16 cellular contexts compared by ENCODE assay signal in genomic region chr3:113575191-113575590, GRCh38. TPM values are rescaled to one million over a fixed set of nuclear protein-coding genes. Genes with fewer than 3 reads are reported as not detected.
A peak's percentile ranks its signal among the peaks of the same experiment; 100 is the strongest.
DNase-seq lines count a peak whose midpoint lies in the region; ATAC-seq and TF ChIP-seq lines count a peak whose summit lies in the region.
"Had no signal": no experiment of that assay in that cellular context is flagged by ENCODE, and none has a peak within 500 bp of the region (broad histone marks: within the 10 kb centered on the region; RNA-seq: fewer than 3 reads in every experiment).

No MANE protein-coding gene starts in this region.

- WGBS in testis, 2 donors: 24 to 32% methylated on average over 4 of the region's 4 CpGs

- no peaks in the 10 kb centered on the region for H3K36me3 ChIP-seq in testis (ENCODE audit: low read depth, missing control alignments)

- no peaks in the 10 kb centered on the region for H3K27me3 Mint-ChIP-seq in activated CD4-positive, alpha-beta T cell treated with anti-CD3 and anti-CD28 coated beads, Interleukin-2, amount 10 ng/mL, durations not matched to agents 7 days and 5 days
- peaks cover 4% of the 10 kb centered on the region for H3K27me3 Mint-ChIP-seq in glutamatergic neuron (ENCODE audit: unreplicated experiment)
- H3K27me3 Mint-ChIP-seq: activated CD4-positive, alpha-beta memory T cell treated with anti-CD3 and anti-CD28 coated beads for 36 hours had no signal

- TF ChIP-seq CTCF in testis (IDR thresholded peaks at IDR 0.05) (no peak), glutamatergic neuron (IDR thresholded peaks at IDR 0.05; ENCODE audit: partially characterized antibody, unreplicated experiment) (no peak)

- no peaks in the 10 kb centered on the region for H3K9me3 ChIP-seq in testis

- peaks cover 8% of the 10 kb centered on the region for H3K4me1 Mint-ChIP-seq in activated CD4-positive, alpha-beta T cell treated with anti-CD3 and anti-CD28 coated beads, Interleukin-2, amount 10 ng/mL, durations not matched to agents 7 days and 5 days
- no peaks in the 10 kb centered on the region for H3K4me1 Mint-ChIP-seq in glutamatergic neuron (ENCODE audit: low read depth, unreplicated experiment)

- ATAC-seq in HG02973 (IDR thresholded peaks at IDR 0.05; ENCODE audit: unreplicated experiment): no peak

- intact Hi-C loops in testis (cut with DNase I; ENCODE audit: low total_unique reads): no loop called here

- H3K4me3 ChIP-seq in testis: no peak overlapping the region
- H3K4me3 ChIP-seq: lung had no signal

- H3K27me3 ChIP-seq in testis: no peaks in the 10 kb centered on the region

- no peaks in the 10 kb centered on the region for H3K9me3 Mint-ChIP-seq in activated CD4-positive, alpha-beta T cell treated with anti-CD3 and anti-CD28 coated beads, Interleukin-2, amount 10 ng/mL, durations not matched to agents 7 days and 5 days
- peaks cover 2% of the 10 kb centered on the region for H3K9me3 Mint-ChIP-seq in glutamatergic neuron (ENCODE audit: unreplicated experiment)
- H3K9me3 Mint-ChIP-seq: activated CD4-positive, alpha-beta memory T cell treated with anti-CD3 and anti-CD28 coated beads for 36 hours had no signal

- peak overlapping the region; percentile 26 for H3K27ac Mint-ChIP-seq in activated CD4-positive, alpha-beta T cell treated with anti-CD3 and anti-CD28 coated beads, Interleukin-2, amount 10 ng/mL, durations not matched to agents 7 days and 5 days
- no peak overlapping the region for H3K27ac Mint-ChIP-seq in glutamatergic neuron (ENCODE audit: unreplicated experiment)
- H3K27ac Mint-ChIP-seq: activated CD4-positive, alpha-beta memory T cell treated with anti-CD3 and anti-CD28 coated beads for 36 hours had no signal

- POLR2A ChIA-PET in activated CD4-positive, alpha-beta T cell treated with anti-CD3 and anti-CD28 coated beads, Interleukin-2, amount 10 ng/mL, durations not matched to agents 7 days and 5 days (lab: Charles Lee): no interaction called here

- CTCF ChIA-PET in activated CD4-positive, alpha-beta T cell treated with anti-CD3 and anti-CD28 coated beads, Interleukin-2, amount 10 ng/mL, durations not matched to agents 7 days and 5 days (lab: Charles Lee): no interaction called here

- no peak overlapping the region for H3K4me3 Mint-ChIP-seq in activated CD4-positive, alpha-beta T cell treated with anti-CD3 and anti-CD28 coated beads, Interleukin-2, amount 10 ng/mL, durations not matched to agents 7 days and 5 days
- no peak overlapping the region for H3K4me3 Mint-ChIP-seq in glutamatergic neuron (ENCODE audit: unreplicated experiment)
- H3K4me3 Mint-ChIP-seq: activated CD4-positive, alpha-beta memory T cell treated with anti-CD3 and anti-CD28 coated beads for 36 hours had no signal

- H3K36me3 Mint-ChIP-seq in activated CD4-positive, alpha-beta T cell treated with anti-CD3 and anti-CD28 coated beads, Interleukin-2, amount 10 ng/mL, durations not matched to agents 7 days and 5 days (ENCODE audit: low read depth): peaks cover 9% of the 10 kb centered on the region
- H3K36me3 Mint-ChIP-seq in glutamatergic neuron (ENCODE audit: unreplicated experiment): no peaks in the 10 kb centered on the region

- no peak for DNase-seq in activated CD4-positive, alpha-beta T cell treated with anti-CD3 and anti-CD28 coated beads, Interleukin-2, amount 10 ng/mL, durations not matched to agents 7 days and 5 days
- no peak for DNase-seq in activated CD4-positive, alpha-beta T cell treated with anti-CD3 and anti-CD28 coated beads, Interleukin-2, amount 50 U/mL, for 4 hours
- peak; percentile 27 for DNase-seq in NCI-H446 treated with DMSO at 0.1 percent for 48 hours (lab: John Stamatoyannopoulos, UW)
- peak; percentile 39 for DNase-seq in iPS-NIHi11 (ENCODE audit: low spot score)
- DNase-seq in testis: peak; percentile 88
- DNase-seq in glutamatergic neuron: no peak
- DNase-seq in HCEC 1CT: no peak
- DNase-seq: activated CD4-positive, alpha-beta memory T cell treated with anti-CD3 and anti-CD28 coated beads for 36 hours; dermis blood vessel endothelial cell; EL; MV-4-11; posterior cingulate gyrus; stimulated activated CD4-positive, alpha-beta T cell treated with anti-CD3 and anti-CD28 coated beads, Interleukin-15, amount 100 ng/mL, for 24 hours; T-helper 9 cell had no signal

- H3K27ac ChIP-seq in testis: no peak overlapping the region

- TF ChIP-seq POLR2A in testis (IDR thresholded peaks at IDR 0.05): no peak

- peaks cover 3% of the 10 kb centered on the region for H3K4me1 ChIP-seq in testis

RNA-seq across cellular contexts. Expression of gene SIDT1, which starts 42.8 kb away (rescaled TPM):
- total RNA-seq in activated CD4-positive, alpha-beta T cell treated with anti-CD3 and anti-CD28 coated beads, Interleukin-2, amount 10 ng/mL, durations not matched to agents 7 days and 5 days: 10 to 100 TPM; 31.6 TPM
- total RNA-seq in testis (1 to 10 TPM; 5.9 to 8.6 TPM), glutamatergic neuron (ENCODE audit: unreplicated experiment) (not detected)
- 5.0 TPM for polyA plus RNA-seq in testis (ENCODE audit: insufficient read depth, low read depth, low replicate concordance)
- total RNA-seq: dermis blood vessel endothelial cell had no signal

Comparison
In these comparisons a context has a peak if more than half of its experiments do, and no peak if none do; other contexts are left out.
1. DNase-seq: peak in NCI-H446 treated with DMSO at 0.1 percent for 48 hours (single experiment), iPS-NIHi11 (single experiment) and testis (single experiment); none in activated CD4-positive, alpha-beta T cell treated with anti-CD3 and anti-CD28 coated beads, Interleukin-2, amount 10 ng/mL, durations not matched to agents 7 days and 5 days (single experiment), activated CD4-positive, alpha-beta T cell treated with anti-CD3 and anti-CD28 coated beads, Interleukin-2, amount 50 U/mL, for 4 hours (0 of 2), glutamatergic neuron (single experiment) and HCEC 1CT (single experiment).